9 cellular contexts compared by ENCODE assay signal in the genomic region with DNA sequence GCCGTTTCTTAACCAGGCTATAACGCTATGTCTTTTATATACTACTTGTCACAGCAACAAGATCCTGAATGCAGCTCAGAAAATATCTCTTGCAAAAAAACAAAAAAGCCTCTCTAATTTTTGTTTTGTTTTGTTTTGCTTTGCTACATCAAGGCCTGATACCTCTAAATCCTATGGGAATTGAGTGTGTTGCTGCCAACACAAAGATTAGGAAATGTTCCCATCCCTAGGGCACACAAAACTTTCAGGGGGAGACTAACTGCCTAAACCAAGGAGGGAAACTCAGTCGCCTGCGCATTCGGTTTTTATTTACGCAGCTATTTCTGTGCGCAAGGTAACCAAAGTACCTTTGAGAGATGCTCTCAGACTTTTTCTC. TPM values are rescaled to one million over a fixed set of nuclear protein-coding genes. Genes with fewer than 3 reads are reported as not detected.
A peak's percentile ranks its signal among the peaks of the same experiment; 100 is the strongest.
DNase-seq lines count a peak whose midpoint lies in the region; ATAC-seq, FAIRE-seq and TF ChIP-seq lines count a peak whose summit lies in the region.
"Had no signal": no experiment of that assay in that cellular context is flagged by ENCODE, and none has a peak within 500 bp of the region (broad histone marks: within the 10 kb centered on the region; RNA-seq: fewer than 3 reads in every experiment).

No MANE protein-coding gene starts in this region.

- no peak for FAIRE-seq in keratinocyte (lab: Jason Lieb, UNC)

- H3K27me3 ChIP-seq in keratinocyte (ENCODE audit: control insufficient read depth, extremely low read depth, insufficient read depth, low read length) = no peaks in the 10 kb centered on the region

- H3K4me3 Mint-ChIP-seq in activated CD4-positive, alpha-beta T cell treated with anti-CD3 and anti-CD28 coated beads for 36 hours = peak overlapping the region; percentile 87
- H3K4me3 Mint-ChIP-seq in activated naive CD8-positive, alpha-beta T cell treated with anti-CD3 and anti-CD28 coated beads for 36 hours = peak overlapping the region; percentile 87

- H3K4me1 ChIP-seq in keratinocyte (ENCODE audit: control insufficient read depth, extremely low read depth, insufficient read depth, low read length) = peaks cover 8% of the 10 kb centered on the region

- H3K79me2 ChIP-seq in keratinocyte (ENCODE audit: control insufficient read depth, insufficient read depth, low read length) = no peaks in the 10 kb centered on the region

- no peaks in the 10 kb centered on the region for H3K36me3 ChIP-seq in keratinocyte (ENCODE audit: control insufficient read depth in 2 of 2, extremely low read depth in 1 of 2, insufficient read depth in 2 of 2, low read length in 2 of 2)

- no peak for TF ChIP-seq CTCF in keratinocyte (optimal IDR thresholded peaks at IDR 0.05 in 1 of 3, IDR thresholded peaks at IDR 0.05 in 1 of 3, conservative IDR thresholded peaks at IDR 0.05 in 1 of 3; ENCODE audit: extremely low read depth in 1 of 3, insufficient read depth in 2 of 3, low read length in 3 of 3)

- intact Hi-C loops in activated CD4-positive, alpha-beta T cell treated with anti-CD3 and anti-CD28 coated beads for 36 hours (cut with DNase I, micrococcal nuclease) = loop anchor here (2.0 to 10.0 kb wide), 2 partner anchors 324 kb away; no protein-coding TSS in a partner anchor

- H2AFZ ChIP-seq in keratinocyte (ENCODE audit: control insufficient read depth, low read length) = no peak overlapping the region

- H3K36me3 Mint-ChIP-seq in activated CD4-positive, alpha-beta T cell treated with anti-CD3 and anti-CD28 coated beads for 36 hours (ENCODE audit: low read depth) = no peaks in the 10 kb centered on the region
- no peaks in the 10 kb centered on the region for H3K36me3 Mint-ChIP-seq in activated naive CD8-positive, alpha-beta T cell treated with anti-CD3 and anti-CD28 coated beads for 36 hours

- POLR2A ChIA-PET in activated CD4-positive, alpha-beta T cell treated with anti-CD3 and anti-CD28 coated beads for 36 hours (lab: Charles Lee) = no interaction called here

- H3K9ac ChIP-seq in keratinocyte (ENCODE audit: control insufficient read depth, extremely low read depth, insufficient read depth, low read length) = no peak overlapping the region

- peak overlapping the region in 2 of 3 experiments; percentile 38 to 44 for H3K4me3 ChIP-seq in keratinocyte (ENCODE audit: control insufficient read depth in 2 of 3, extremely low read depth in 1 of 3, insufficient read depth in 2 of 3, low read depth in 1 of 3, low read length in 3 of 3)

- H3K9me3 ChIP-seq in keratinocyte (ENCODE audit: control insufficient read depth, low read depth, low read length) = no peaks in the 10 kb centered on the region

- peak overlapping the region; percentile 78 for H3K4me2 ChIP-seq in keratinocyte (ENCODE audit: control insufficient read depth, extremely low read depth, insufficient read depth, low read depth, low read length)

- no peak overlapping the region for H3K27ac ChIP-seq in keratinocyte (ENCODE audit: control insufficient read depth, insufficient read depth, low read length)

- H3K4me1 Mint-ChIP-seq in activated CD4-positive, alpha-beta T cell treated with anti-CD3 and anti-CD28 coated beads for 36 hours = peaks cover 42% of the 10 kb centered on the region
- H3K4me1 Mint-ChIP-seq in activated naive CD8-positive, alpha-beta T cell treated with anti-CD3 and anti-CD28 coated beads for 36 hours = peaks cover 42% of the 10 kb centered on the region

- no peaks in the 10 kb centered on the region for H3K9me1 ChIP-seq in keratinocyte (ENCODE audit: control insufficient read depth, extremely low read depth, insufficient read depth, low read length)

- dilution Hi-C loops in keratinocyte (cut with MboI; ENCODE audit: extremely low pct_ligation_motif_present, low sequenced_read_pairs) = no loop called here

- no peak for ATAC-seq in activated CD4-positive, alpha-beta T cell treated with anti-CD3 and anti-CD28 coated beads for 36 hours
- ATAC-seq in HG02973 (IDR thresholded peaks at IDR 0.05; ENCODE audit: unreplicated experiment) (no peak), GM19397 (IDR thresholded peaks at IDR 0.05; ENCODE audit: unreplicated experiment) (no peak)

- no peaks in the 10 kb centered on the region for H3K9me3 Mint-ChIP-seq in activated CD4-positive, alpha-beta T cell treated with anti-CD3 and anti-CD28 coated beads for 36 hours (ENCODE audit: low read depth)
- H3K9me3 Mint-ChIP-seq in activated naive CD8-positive, alpha-beta T cell treated with anti-CD3 and anti-CD28 coated beads for 36 hours = no peaks in the 10 kb centered on the region

- CTCF ChIA-PET in activated CD4-positive, alpha-beta T cell treated with anti-CD3 and anti-CD28 coated beads for 36 hours (lab: Charles Lee) = interaction anchor here (0.6 to 3.4 kb wide), 3 partner anchors 12 to 323 kb away, joined by 3 to 23 read pairs (median 10); no protein-coding TSS in a partner anchor

- DNase-seq in activated CD4-positive, alpha-beta T cell treated with anti-CD3 and anti-CD28 coated beads for 36 hours = peak; percentile 18
- DNase-seq in activated CD4-positive, alpha-beta T cell treated with anti-CD3 and anti-CD28 coated beads, Interleukin-2, amount 50 U/mL, for 1 hour = no peak
- no peak for DNase-seq in activated naive CD8-positive, alpha-beta T cell treated with anti-CD3 and anti-CD28 coated beads for 36 hours
- no peak for DNase-seq in keratinocyte (ENCODE audit: low read depth, low spot score)
- DNase-seq in superior temporal gyrus (ENCODE audit: extremely low spot score) = peak; percentile 63
- DNase-seq in NOMO-1 (lab: John Stamatoyannopoulos, UW; ENCODE audit: unreplicated experiment in 2 of 2) = no peak
- DNase-seq: GDM1 had no signal

- H4K20me1 ChIP-seq in keratinocyte (ENCODE audit: control insufficient read depth, extremely low read depth, insufficient read depth, low read length) = no peaks in the 10 kb centered on the region

- peak overlapping the region; percentile 94 for H3K27ac Mint-ChIP-seq in activated CD4-positive, alpha-beta T cell treated with anti-CD3 and anti-CD28 coated beads for 36 hours
- no peak overlapping the region for H3K27ac Mint-ChIP-seq in activated naive CD8-positive, alpha-beta T cell treated with anti-CD3 and anti-CD28 coated beads for 36 hours

- no peaks in the 10 kb centered on the region for H3K27me3 Mint-ChIP-seq in activated CD4-positive, alpha-beta T cell treated with anti-CD3 and anti-CD28 coated beads for 36 hours
- peaks cover 5% of the 10 kb centered on the region for H3K27me3 Mint-ChIP-seq in activated naive CD8-positive, alpha-beta T cell treated with anti-CD3 and anti-CD28 coated beads for 36 hours

RNA-seq across cellular contexts. Expression of gene SSBP2, which starts 1.7 kb away (rescaled TPM):
- total RNA-seq in activated CD4-positive, alpha-beta T cell treated with anti-CD3 and anti-CD28 coated beads for 36 hours = 10 to 100 TPM; 16.9 to 21.4 TPM
- total RNA-seq in activated naive CD8-positive, alpha-beta T cell treated with anti-CD3 and anti-CD28 coated beads for 36 hours = 1 to 10 TPM; 8.3 to 8.9 TPM
- polyA plus RNA-seq in keratinocyte = 7.9 to 34.2 TPM (median 14.6 TPM) in 3 replicates
- 14.9 TPM for polyA plus RNA-seq in keratinocyte (2011; ENCODE audit: low read depth)
- 14.0 and 25.3 TPM in 2 replicates for polyA plus RNA-seq in keratinocyte (2011; cell fraction: cytosol; rRNA removed)
- polyA plus RNA-seq in keratinocyte (2011; cell fraction: nucleus; rRNA removed) = 24.4 and 28.5 TPM in 2 replicates
- 5.2 and 27.8 TPM in 2 replicates for polyA plus RNA-seq in keratinocyte (2012; ENCODE audit: low replicate concordance)
- 3.9 to 41.0 TPM (median 20.2 TPM) in 3 replicates for polyA minus RNA-seq in keratinocyte
- polyA minus RNA-seq in keratinocyte (2011; cell fraction: cytosol; rRNA and poly(A)+ RNA removed) = 16.7 TPM
- 12.1 and 19.0 TPM in 2 replicates for polyA minus RNA-seq in keratinocyte (2011; cell fraction: nucleus; rRNA and poly(A)+ RNA removed)

Comparison
In these comparisons a context has a peak if more than half of its experiments do, and no peak if none do; other contexts are left out.
1. DNase-seq: peak in activated CD4-positive, alpha-beta T cell treated with anti-CD3 and anti-CD28 coated beads for 36 hours (single experiment) and superior temporal gyrus (single experiment); none in activated CD4-positive, alpha-beta T cell treated with anti-CD3 and anti-CD28 coated beads, Interleukin-2, amount 50 U/mL, for 1 hour (single experiment), activated naive CD8-positive, alpha-beta T cell treated with anti-CD3 and anti-CD28 coated beads for 36 hours (single experiment), keratinocyte (single experiment) and NOMO-1 (0 of 2).